ENCODE assay signal across 1 cellular context in genomic region chr1:178682429-178682828, GRCh38.
TF ChIP-seq lines count a peak whose summit lies in the region.

No MANE protein-coding gene starts in this region.

TF ChIP-seq in HepG2, 621 proteins besides CTCF, POLR2A, EP300 and RAD21 (continued from another document and continues in another):
- TF ChIP-seq ZBTB37 (CRISPR knock-in tag; IDR thresholded peaks at IDR 0.05) (no peak), MTERF4 (CRISPR knock-in tag; IDR thresholded peaks at IDR 0.05) (no peak), RBM22 (optimal IDR thresholded peaks at IDR 0.05; ENCODE audit: low read length) (no peak), THAP8 (CRISPR knock-in tag; IDR thresholded peaks at IDR 0.05; ENCODE audit: borderline replicate concordance) (no peak), ZNF251 (CRISPR knock-in tag; IDR thresholded peaks at IDR 0.05) (no peak), ZBTB8A (CRISPR knock-in tag; IDR thresholded peaks at IDR 0.05; ENCODE audit: borderline replicate concordance, low read depth) (no peak), HNF1B (CRISPR knock-in tag; IDR thresholded peaks at IDR 0.05) (no peak), ZUFSP (CRISPR knock-in tag; IDR thresholded peaks at IDR 0.05; ENCODE audit: borderline replicate concordance) (no peak), HOXA7 (CRISPR knock-in tag; IDR thresholded peaks at IDR 0.05) (no peak), HIVEP1 (CRISPR knock-in tag; IDR thresholded peaks at IDR 0.05) (no peak), ZNF510 (CRISPR knock-in tag; IDR thresholded peaks at IDR 0.05; ENCODE audit: low read depth) (no peak), JARID2 (CRISPR knock-in tag; IDR thresholded peaks at IDR 0.05; ENCODE audit: insufficient replicate concordance) (no peak), JDP2 (CRISPR knock-in tag; IDR thresholded peaks at IDR 0.05; ENCODE audit: borderline replicate concordance) (no peak), PAWR (CRISPR knock-in tag; IDR thresholded peaks at IDR 0.05; ENCODE audit: borderline replicate concordance) (no peak), ZNF350 (CRISPR knock-in tag; IDR thresholded peaks at IDR 0.05; ENCODE audit: borderline replicate concordance, low read depth) (no peak), SP1 (IDR thresholded peaks at IDR 0.05) (no peak), SP1 (CRISPR knock-in tag; IDR thresholded peaks at IDR 0.05) (no peak), PITX1 (CRISPR knock-in tag; IDR thresholded peaks at IDR 0.05) (peak; percentile 79; the same call in 1 of the 2 replicates), POLR2G (IDR thresholded peaks at IDR 0.05; ENCODE audit: low read depth, low read length) (no peak), ZFP36L2 (CRISPR knock-in tag; IDR thresholded peaks at IDR 0.05) (no peak), IKZF1 (IDR thresholded peaks at IDR 0.05) (no peak), NR1H2 (CRISPR knock-in tag; IDR thresholded peaks at IDR 0.05; ENCODE audit: borderline replicate concordance, low read depth) (no peak), PRMT3 (CRISPR knock-in tag; IDR thresholded peaks at IDR 0.05; ENCODE audit: borderline replicate concordance, low read depth) (no peak), PCBP2 (optimal IDR thresholded peaks at IDR 0.05; ENCODE audit: low read depth, low read length, poor library complexity, severe bottlenecking) (no peak), GTF3A (CRISPR knock-in tag; conservative IDR thresholded peaks at IDR 0.05) (no peak), KAT7 (CRISPR knock-in tag; IDR thresholded peaks at IDR 0.05; ENCODE audit: borderline replicate concordance) (no peak), BRCA1 (CRISPR knock-in tag; IDR thresholded peaks at IDR 0.05) (no peak), ZNF142 (CRISPR knock-in tag; IDR thresholded peaks at IDR 0.05) (no peak), HNRNPLL (IDR thresholded peaks at IDR 0.05; ENCODE audit: low read depth, low read length, poor library complexity, severe bottlenecking) (no peak), SOX6 (IDR thresholded peaks at IDR 0.05) (no peak), SOX6 (CRISPR knock-in tag; IDR thresholded peaks at IDR 0.05) (peak; percentile 100), NFYC (CRISPR knock-in tag; IDR thresholded peaks at IDR 0.05) (no peak), ZNF747 (CRISPR knock-in tag; IDR thresholded peaks at IDR 0.05; ENCODE audit: borderline replicate concordance) (0 out of 2 replicates have a peak, but pooled peaks have one; percentile 29), ZNF326 (CRISPR knock-in tag; IDR thresholded peaks at IDR 0.05; ENCODE audit: borderline replicate concordance) (no peak), DBP (CRISPR knock-in tag; IDR thresholded peaks at IDR 0.05; ENCODE audit: not compliant biosample characterization) (no peak), SKIL (CRISPR knock-in tag; IDR thresholded peaks at IDR 0.05; ENCODE audit: borderline replicate concordance) (no peak), CENPX (CRISPR knock-in tag; IDR thresholded peaks at IDR 0.05) (no peak), ZNF44 (CRISPR knock-in tag; IDR thresholded peaks at IDR 0.05) (no peak), DRAP1 (CRISPR knock-in tag; IDR thresholded peaks at IDR 0.05) (peak; percentile 33; the same call in 1 of the 2 replicates), TARDBP (CRISPR knock-in tag; IDR thresholded peaks at IDR 0.05) (peak; percentile 67; the same call in 1 of the 2 replicates), ZNF567 (CRISPR knock-in tag; IDR thresholded peaks at IDR 0.05; ENCODE audit: borderline replicate concordance) (no peak), ZNF34 (CRISPR knock-in tag; IDR thresholded peaks at IDR 0.05; ENCODE audit: borderline replicate concordance) (no peak), NFRKB (IDR thresholded peaks at IDR 0.05) (no peak), AKNA (CRISPR knock-in tag; IDR thresholded peaks at IDR 0.05; ENCODE audit: borderline replicate concordance) (no peak)
